ENCODE assay signal across 10 cellular contexts in genomic region chr11:119421351-119421750, GRCh38. TPM values are rescaled to one million over a fixed set of nuclear protein-coding genes. Genes with fewer than 3 reads are reported as not detected.
DNase-seq lines count a peak whose midpoint lies in the region; ATAC-seq, FAIRE-seq and TF ChIP-seq lines count a peak whose summit lies in the region.
"Had no signal": no experiment of that assay in that cellular context is flagged by ENCODE, and none has a peak within 500 bp of the region (broad histone marks: within the 10 kb centered on the region; RNA-seq: fewer than 3 reads in every experiment).

No MANE protein-coding gene starts in this region.

- peaks cover 0 to 54% (median 48%) of the 10 kb centered on the region in 7 donors for H3K27me3 ChIP-seq in heart right ventricle
- no peaks in the 10 kb centered on the region for H3K27me3 ChIP-seq in right cardiac atrium (ENCODE audit: control insufficient read depth, insufficient read depth)
- H3K27me3 ChIP-seq in ovary = no peaks in the 10 kb centered on the region

- no peaks in the 10 kb centered on the region for H3K9me3 ChIP-seq in heart right ventricle
- H3K9me3 ChIP-seq in right cardiac atrium (ENCODE audit: control insufficient read depth, low read length) = no peaks in the 10 kb centered on the region
- no peaks in the 10 kb centered on the region for H3K9me3 ChIP-seq in mesodermal cell (ENCODE audit: control insufficient read depth, low read length)
- H3K9me3 ChIP-seq in ovary = no peaks in the 10 kb centered on the region

- H3K4me1 ChIP-seq in heart right ventricle = peaks cover 7 to 33% (median 18%) of the 10 kb centered on the region in 9 donors
- H3K4me1 ChIP-seq in right cardiac atrium (ENCODE audit: control insufficient read depth, insufficient read depth, low read length) = no peaks in the 10 kb centered on the region
- H3K4me1 ChIP-seq in mesodermal cell (ENCODE audit: control insufficient read depth, insufficient read depth, low read length, poor library complexity, severe bottlenecking) = peaks cover 19% of the 10 kb centered on the region
- H3K4me1 ChIP-seq in ovary (ENCODE audit: insufficient read depth) = peaks cover 5% of the 10 kb centered on the region

- TF ChIP-seq EP300 in ovary (IDR thresholded peaks at IDR 0.05) = no peak

- H3K4me3 ChIP-seq in heart right ventricle (peak overlapping the region in 8 of 10 donors; percentile 28 to 64 (median 61)), right cardiac atrium (ENCODE audit: low read length) (no peak overlapping the region), mesodermal cell (ENCODE audit: extremely low read depth, insufficient read depth, low read length, poor library complexity, severe bottlenecking) (peak overlapping the region; percentile 66), ovary (no peak overlapping the region)

- WGBS in heart right ventricle, 2 donors = 15 to 17% methylated on average over 8 of the region's 8 CpGs
- WGBS in right cardiac atrium = 23% methylated on average over 8 of the region's 8 CpGs
- 6 to 18% methylated on average over 2 to 5 of the region's 8 CpGs for WGBS in mesodermal cell (ENCODE audit: insufficient coverage in 2 of 2), 2 experiments
- WGBS in ovary, 3 donors = 26 to 32% (median 28%) methylated on average over 8 of the region's 8 CpGs

- no peak overlapping the region for H3K27ac ChIP-seq in heart right ventricle
- H3K27ac ChIP-seq in right cardiac atrium (ENCODE audit: low read length) = no peak overlapping the region
- peak overlapping the region; percentile 84 for H3K27ac ChIP-seq in cingulate gyrus (ENCODE audit: low read depth, low read length)
- no peak overlapping the region for H3K27ac ChIP-seq in mesodermal cell (ENCODE audit: low read depth, low read length, severe bottlenecking)
- H3K27ac ChIP-seq in ovary = no peak overlapping the region

- H3K36me3 ChIP-seq in heart right ventricle = peaks cover 0 to 4% (median 0%) of the 10 kb centered on the region in 9 donors
- H3K36me3 ChIP-seq in mesodermal cell (ENCODE audit: control insufficient read depth, insufficient read depth, low read length) = peaks cover 30% of the 10 kb centered on the region
- H3K36me3 ChIP-seq in ovary = no peaks in the 10 kb centered on the region

- DNase-seq in heart right ventricle (no peak), right cardiac atrium (no peak), frontal cortex (ENCODE audit: low spot score in 2 of 2) (no peak), ovary (no peak)
- no peak for DNase-seq in stimulated activated naive CD4-positive, alpha-beta T cell (lab: John Stamatoyannopoulos, UW)
- DNase-seq: NCI-H2171 treated with DMSO at 0.1 percent for 48 hours had no signal

- intact Hi-C loops in heart right ventricle (cut with DNase I) (loop anchor here in 1 of 10 donors (5.0 kb wide), 1 partner anchor 51 kb away; no protein-coding TSS in a partner anchor), right cardiac atrium (cut with DNase I) (no loop called here), ovary (cut with DNase I) (no loop called here)

- ATAC-seq in heart right ventricle = no peak
- no peak for ATAC-seq in right cardiac atrium
- no peak for ATAC-seq in GM19023 (IDR thresholded peaks at IDR 0.05; ENCODE audit: unreplicated experiment)

- TF ChIP-seq CTCF in heart right ventricle (IDR thresholded peaks at IDR 0.05) (no peak), ovary (IDR thresholded peaks at IDR 0.05) (no peak)

- FAIRE-seq in frontal cortex (lab: Jason Lieb, UNC) = no peak
- FAIRE-seq: RCC 7860 had no signal

- TF ChIP-seq POLR2A in ovary (IDR thresholded peaks at IDR 0.05) = no peak

RNA-seq across cellular contexts. Expression of gene THY1, which starts 1.6 kb away (rescaled TPM):
- total RNA-seq in heart right ventricle = 10 to 100 TPM in 2 of 10 donors, 1 to 10 TPM in 6, under 1 TPM in 2; 0.61 to 26.6 (median 5.0) TPM
- 10 to 100 TPM in 1 of 2 donors, under 1 TPM in 1; 0.95 to 18.1 TPM for polyA plus RNA-seq in heart right ventricle
- total RNA-seq in right cardiac atrium = 1 to 10 TPM in 3 of 4 donors, under 1 TPM in 1; 0.74 to 2.9 (median 1.8) TPM
- 4.3 TPM for polyA plus RNA-seq in right cardiac atrium
- polyA plus RNA-seq in mesodermal cell (2013, experiment 1 of 2) = 229 TPM
- 146 TPM for polyA plus RNA-seq in mesodermal cell (2013, experiment 2 of 2)
- total RNA-seq in frontal cortex = 15.1 TPM
- total RNA-seq in ovary = 10 to 100 TPM in 4 of 7 donors, 1 to 10 TPM in 1, under 1 TPM in 2; 0.36 to 74.7 (median 14.0) TPM
- 100 to 1,000 TPM in 1 of 2 donors, 10 to 100 TPM in 1; 15.0 to 123 TPM for polyA plus RNA-seq in ovary

RNA-seq across cellular contexts. Expression of gene USP2, which starts 39.9 kb away (rescaled TPM):
- 100 to 1,000 TPM in 9 of 10 donors, 10 to 100 TPM in 1; 87.0 to 183 (median 136) TPM for total RNA-seq in heart right ventricle
- polyA plus RNA-seq in heart right ventricle = 10 to 100 TPM; 42.0 to 64.9 TPM
- total RNA-seq in right cardiac atrium = 10 to 100 TPM; 57.3 to 98.4 (median 95.7) TPM
- polyA plus RNA-seq in right cardiac atrium = 57.1 TPM
- polyA plus RNA-seq in mesodermal cell (2013, experiment 1 of 2) = 1.8 TPM
- 1.9 TPM for polyA plus RNA-seq in mesodermal cell (2013, experiment 2 of 2)
- 2.4 TPM for total RNA-seq in frontal cortex
- total RNA-seq in ovary = 10 to 100 TPM in 1 of 7 donors, 1 to 10 TPM in 6; 1.3 to 16.9 (median 4.8) TPM
- 1 to 10 TPM; 1.0 to 3.4 TPM for polyA plus RNA-seq in ovary

Comparison
In these comparisons a context has a peak if more than half of its experiments do, and no peak if none do; other contexts are left out.
1. H3K4me3 ChIP-seq: peak in heart right ventricle (8 of 10) and mesodermal cell (single experiment); none in right cardiac atrium (single experiment) and ovary (single experiment).